9 cellular contexts compared by ENCODE assay signal in genomic region chr7:36312064-36312914, GRCh38.
DNase-seq lines count a peak whose midpoint lies in the region; ATAC-seq lines count a peak whose summit lies in the region.
"Had no signal": no experiment of that assay in that cellular context is flagged by ENCODE, and none has a peak within 500 bp of the region (broad histone marks: within the 10 kb centered on the region; RNA-seq: fewer than 3 reads in every experiment).

No MANE protein-coding gene starts in this region.

- H3K4me3 ChIP-seq in GM08714 (ENCODE audit: low read length) = peak overlapping the region; percentile 37; the same call in 1 of the 2 replicates

- no peaks in the 10 kb centered on the region for H3K36me3 Mint-ChIP-seq in activated naive CD8-positive, alpha-beta T cell treated with anti-CD3 and anti-CD28 coated beads, Interleukin-2, amount 10 ng/mL, durations not matched to agents 7 days and 5 days
- H3K36me3 Mint-ChIP-seq in naive thymus-derived CD8-positive, alpha-beta T cell = no peaks in the 10 kb centered on the region

- H3K9me3 Mint-ChIP-seq in activated naive CD8-positive, alpha-beta T cell treated with anti-CD3 and anti-CD28 coated beads, Interleukin-2, amount 10 ng/mL, durations not matched to agents 7 days and 5 days = no peaks in the 10 kb centered on the region
- H3K9me3 Mint-ChIP-seq in naive thymus-derived CD8-positive, alpha-beta T cell = no peaks in the 10 kb centered on the region

- no peaks in the 10 kb centered on the region for H3K27me3 Mint-ChIP-seq in activated naive CD8-positive, alpha-beta T cell treated with anti-CD3 and anti-CD28 coated beads, Interleukin-2, amount 10 ng/mL, durations not matched to agents 7 days and 5 days
- peaks cover 0 to 5% (median 0%) of the 10 kb centered on the region in 5 donors for H3K27me3 Mint-ChIP-seq in naive thymus-derived CD8-positive, alpha-beta T cell

- POLR2A ChIA-PET in activated naive CD8-positive, alpha-beta T cell treated with anti-CD3 and anti-CD28 coated beads, Interleukin-2, amount 10 ng/mL, durations not matched to agents 7 days and 5 days (lab: Charles Lee) = no interaction called here
- POLR2A ChIA-PET in naive thymus-derived CD8-positive, alpha-beta T cell (lab: Charles Lee) = no interaction called here

- peak; percentile 46 for ATAC-seq in activated naive CD8-positive, alpha-beta T cell treated with anti-CD3 and anti-CD28 coated beads, Interleukin-2, amount 10 ng/mL, durations not matched to agents 7 days and 5 days (ENCODE audit: low read depth)
- peak; percentile 63 to 72 for ATAC-seq in naive thymus-derived CD8-positive, alpha-beta T cell
- ATAC-seq in HG02763 (IDR thresholded peaks at IDR 0.05; ENCODE audit: unreplicated experiment) (no peak), HG03280 (IDR thresholded peaks at IDR 0.05; ENCODE audit: unreplicated experiment) (no peak)

- H3K27ac Mint-ChIP-seq in activated naive CD8-positive, alpha-beta T cell treated with anti-CD3 and anti-CD28 coated beads, Interleukin-2, amount 10 ng/mL, durations not matched to agents 7 days and 5 days = no peak overlapping the region
- peak overlapping the region in 3 of 10 donors; percentile 28 to 56 (median 48) for H3K27ac Mint-ChIP-seq in naive thymus-derived CD8-positive, alpha-beta T cell

- peak; percentile 66 for DNase-seq in HuH-7 (ENCODE audit: low spot score)
- no peak for DNase-seq in activated naive CD8-positive, alpha-beta T cell treated with anti-CD3 and anti-CD28 coated beads, Interleukin-2, amount 10 ng/mL, durations not matched to agents 7 days and 5 days
- DNase-seq in naive thymus-derived CD8-positive, alpha-beta T cell = peak in 3 of 10 donors; percentile 2 to 13 (median 8)
- no peak for DNase-seq in SKM-1 treated with dmso at 0.1 percent for 144 hours (lab: John Stamatoyannopoulos, UW; ENCODE audit: unreplicated experiment)
- no peak for DNase-seq in NCI-H187 (lab: John Stamatoyannopoulos, UW)
- DNase-seq: NCI-H187 treated with DMSO at 0.1 percent for 48 hours had no signal

- H3K4me3 Mint-ChIP-seq in activated naive CD8-positive, alpha-beta T cell treated with anti-CD3 and anti-CD28 coated beads, Interleukin-2, amount 10 ng/mL, durations not matched to agents 7 days and 5 days = no peak overlapping the region
- H3K4me3 Mint-ChIP-seq in naive thymus-derived CD8-positive, alpha-beta T cell = no peak overlapping the region

- peaks cover 3% of the 10 kb centered on the region for H3K4me1 Mint-ChIP-seq in activated naive CD8-positive, alpha-beta T cell treated with anti-CD3 and anti-CD28 coated beads, Interleukin-2, amount 10 ng/mL, durations not matched to agents 7 days and 5 days
- H3K4me1 Mint-ChIP-seq in naive thymus-derived CD8-positive, alpha-beta T cell = peaks cover 0 to 5% (median 2%) of the 10 kb centered on the region in 4 donors

Comparison
In these comparisons a context has a peak if more than half of its experiments do, and no peak if none do; other contexts are left out.
1. ATAC-seq: peak in activated naive CD8-positive, alpha-beta T cell treated with anti-CD3 and anti-CD28 coated beads, Interleukin-2, amount 10 ng/mL, durations not matched to agents 7 days and 5 days (single experiment) and naive thymus-derived CD8-positive, alpha-beta T cell (2 of 2); none in HG02763 (single experiment) and HG03280 (single experiment).